10 cellular contexts compared by ENCODE assay signal in the genomic region with DNA sequence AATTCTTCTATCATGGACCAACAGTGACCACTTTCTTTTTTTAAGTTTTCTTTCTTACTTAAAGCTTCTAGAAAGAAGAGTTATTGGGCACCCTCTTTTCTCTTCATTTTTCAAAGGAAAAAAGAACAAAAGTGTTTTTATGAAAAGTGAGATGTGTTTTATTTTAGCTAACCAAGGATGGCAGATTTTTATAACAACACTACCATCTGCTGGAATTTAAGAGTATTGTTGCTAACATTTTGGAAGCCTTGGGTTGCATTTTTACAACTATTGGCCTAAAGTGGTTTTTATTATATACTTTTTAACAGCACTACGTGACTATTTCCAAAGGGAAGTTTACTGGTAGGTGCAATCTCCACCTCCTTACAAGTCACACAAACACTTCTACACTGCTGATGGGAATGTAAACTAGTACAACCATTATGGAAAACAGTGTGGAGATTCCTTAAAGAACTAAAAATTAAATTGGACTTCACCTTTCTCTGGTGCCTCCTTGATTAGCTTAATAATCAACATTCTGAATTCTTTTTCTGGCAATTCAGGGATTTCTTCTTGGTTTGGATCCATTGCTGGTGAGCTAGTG.
DNase-seq lines count a peak whose midpoint lies in the region; ATAC-seq and TF ChIP-seq lines count a peak whose summit lies in the region.
"Had no signal": no experiment of that assay in that cellular context is flagged by ENCODE, and none has a peak within 500 bp of the region (broad histone marks: within the 10 kb centered on the region; RNA-seq: fewer than 3 reads in every experiment).

No MANE protein-coding gene starts in this region.

- peaks cover 2% of the 10 kb centered on the region; the same call in 1 of the 3 replicates for H3K4me1 Mint-ChIP-seq in GM23338

- no peak overlapping the region for H2AFZ ChIP-seq in GM23338
- no peak overlapping the region for H2AFZ ChIP-seq in hepatocyte

- H4K20me1 ChIP-seq in GM23338 (replicated peaks; ENCODE audit: insufficient read depth): no peaks in the 10 kb centered on the region
- no peaks in the 10 kb centered on the region for H4K20me1 ChIP-seq in hepatocyte (ENCODE audit: insufficient read depth, poor library complexity, severe bottlenecking)

- H3K36me3 ChIP-seq in GM23338 (ENCODE audit: insufficient read depth) (0 out of 2 replicates have a peak, but pooled peaks cover 11% of the 10 kb centered on the region), hepatocyte (replicated peaks; ENCODE audit: insufficient read depth, low read depth) (no peaks in the 10 kb centered on the region)

- no peaks in the 10 kb centered on the region for H3K9me3 ChIP-seq in hepatocyte (ENCODE audit: low read depth)

- H3K27me3 Mint-ChIP-seq in GM23338 (ENCODE audit: insufficient read depth, low read depth, poor library complexity): peaks cover 2% of the 10 kb centered on the region

- no peak overlapping the region for H3K4me3 Mint-ChIP-seq in GM23338

- WGBS in hepatocyte (ENCODE audit: low lambda C conversion rate, missing lambda C conversion rate): 94% methylated on average over 1 of the region's 1 CpG

- peak; percentile 32 for TF ChIP-seq CTCF in AG09309 (IDR thresholded peaks at IDR 0.05; ENCODE audit: control insufficient read depth, insufficient read depth, low read depth, low read length, missing control alignments)
- peak; percentile 38 to 58 for TF ChIP-seq CTCF in GM23338 (conservative IDR thresholded peaks at IDR 0.05; ENCODE audit: low read depth in 2 of 2)
- peak; percentile 45 for TF ChIP-seq CTCF in hepatocyte (IDR thresholded peaks at IDR 0.05; ENCODE audit: poor library complexity)

- DNase-seq in AG09309 (ENCODE audit: low read depth) (no peak), GM23338 (ENCODE audit: low spot score) (peak; percentile 4), RKO (ENCODE audit: low spot score) (peak; percentile 52), hepatocyte (ENCODE audit: low spot score) (no peak), SIG-M5 treated with dmso at 0.1 percent for 504 hours (lab: John Stamatoyannopoulos, UW; ENCODE audit: unreplicated experiment) (no peak), NCI-H446 treated with DMSO at 0.1 percent for 48 hours (lab: John Stamatoyannopoulos, UW) (no peak)
- DNase-seq: activated CD8-positive, alpha-beta memory T cell treated with anti-CD3 and anti-CD28 coated beads, Interleukin-2, amount 50 U/mL, for 4 hours had no signal

- H3K9me3 Mint-ChIP-seq in GM23338: peaks cover 14% of the 10 kb centered on the region

- H3K27ac ChIP-seq in GM23338 (ENCODE audit: low read depth) (no peak overlapping the region), hepatocyte (no peak overlapping the region)
- H3K27ac ChIP-seq: HL-60 had no signal

- peaks cover 4% of the 10 kb centered on the region; the same call in 1 of the 2 replicates for H3K4me1 ChIP-seq in GM23338 (ENCODE audit: insufficient read depth)
- H3K4me1 ChIP-seq in hepatocyte (ENCODE audit: insufficient read depth): no peaks in the 10 kb centered on the region

- no peaks in the 10 kb centered on the region for H3K79me2 ChIP-seq in GM23338 (replicated peaks; ENCODE audit: insufficient read depth)
- no peaks in the 10 kb centered on the region for H3K79me2 ChIP-seq in hepatocyte

- no peaks in the 10 kb centered on the region for H3F3A ChIP-seq in GM23338 (replicated peaks; ENCODE audit: low read depth)

- H3K36me3 Mint-ChIP-seq in GM23338 (ENCODE audit: low read depth): peaks cover 9% of the 10 kb centered on the region; the same call in 2 of the 3 replicates

- ATAC-seq in GM23338 (no peak), HG02642 (IDR thresholded peaks at IDR 0.05; ENCODE audit: poor library complexity, unreplicated experiment) (no peak), GM19452 (IDR thresholded peaks at IDR 0.05; ENCODE audit: unreplicated experiment) (no peak)

- H3K4me3 ChIP-seq in AG09309 (ENCODE audit: control insufficient read depth, low read depth, low read length) (no peak overlapping the region), GM23338 (no peak overlapping the region), hepatocyte (no peak overlapping the region)

- H3K27me3 ChIP-seq in GM23338 (ENCODE audit: insufficient read depth) (no peaks in the 10 kb centered on the region), hepatocyte (no peaks in the 10 kb centered on the region)

- H3K9me2 ChIP-seq in GM23338 (ENCODE audit: insufficient read depth) (no peaks in the 10 kb centered on the region), hepatocyte (replicated peaks; ENCODE audit: insufficient read depth) (no peaks in the 10 kb centered on the region)

- H3K4me2 ChIP-seq in GM23338 (no peak overlapping the region), hepatocyte (no peak overlapping the region)

- H3K27ac Mint-ChIP-seq in GM23338: no peak overlapping the region

TF ChIP-seq in GM23338, 12 proteins besides CTCF, POLR2A, EP300 and RAD21:
- no peak for TF ChIP-seq STAT1 (IDR thresholded peaks at IDR 0.05; ENCODE audit: unreplicated experiment)

Comparison
In these comparisons a context has a peak if more than half of its experiments do, and no peak if none do; other contexts are left out.
1. DNase-seq: peak in GM23338 (single experiment) and RKO (single experiment); none in AG09309 (single experiment), hepatocyte (single experiment), SIG-M5 treated with dmso at 0.1 percent for 504 hours (single experiment) and NCI-H446 treated with DMSO at 0.1 percent for 48 hours (single experiment).
2. Peak in every context shown above with its lines, with median percentiles within 50 percentile points of each other: CTCF ChIP-seq.